10 cellular contexts compared by ENCODE assay signal in genomic region chr11:3159296-3160190, GRCh38. TPM values are rescaled to one million over a fixed set of nuclear protein-coding genes. Genes with fewer than 3 reads are reported as not detected.
DNase-seq lines count a peak whose midpoint lies in the region; ATAC-seq lines count a peak whose summit lies in the region.
"Had no signal": no experiment of that assay in that cellular context is flagged by ENCODE, and none has a peak within 500 bp of the region (broad histone marks: within the 10 kb centered on the region; RNA-seq: fewer than 3 reads in every experiment).

No MANE protein-coding gene starts in this region.

- peak; percentile 65 for ATAC-seq in Right ventricle myocardium inferior
- ATAC-seq in Right ventricle myocardium superior (ENCODE audit: poor library complexity) = peak; percentile 68
- no peak for ATAC-seq in GM19455 (IDR thresholded peaks at IDR 0.05; ENCODE audit: unreplicated experiment)
- ATAC-seq in GM18517 (IDR thresholded peaks at IDR 0.05; ENCODE audit: unreplicated experiment) = no peak

- peaks cover 39% of the 10 kb centered on the region for H3K4me1 ChIP-seq in neuron (ENCODE audit: insufficient read depth, low read length)

- peak; percentile 87 for DNase-seq in Right ventricle myocardium inferior (ENCODE audit: missing footprints)
- DNase-seq in cardiac septum (ENCODE audit: low spot score) = no peak
- DNase-seq in Right ventricle myocardium superior = peak; percentile 88
- no peak for DNase-seq in UCSD-AML1 (lab: John Stamatoyannopoulos, UW; ENCODE audit: unreplicated experiment)
- no peak for DNase-seq in NAMALWA (ENCODE audit: low spot score)
- DNase-seq: activated CD8-positive, alpha-beta memory T cell treated with anti-CD3 and anti-CD28 coated beads, Interleukin-2, amount 50 U/mL, for 48 hours had no signal

- H3K36me3 ChIP-seq in neuron (ENCODE audit: insufficient read depth, low read length) = no peaks in the 10 kb centered on the region

- no peak overlapping the region for H2AFZ ChIP-seq in neuron (ENCODE audit: low read depth, low read length)

- intact Hi-C loops in Right ventricle myocardium inferior (cut with DNase I) (loop anchor here (2.0 kb wide), 1 partner anchor 37 kb away; no protein-coding TSS in a partner anchor), cardiac septum (cut with DNase I) (no loop called here), Right ventricle myocardium superior (cut with DNase I) (no loop called here)

- no peaks in the 10 kb centered on the region for H3K27me3 ChIP-seq in neuron (ENCODE audit: insufficient read depth, low read length)

- H3K9me3 ChIP-seq in neuron (ENCODE audit: low read length) = no peaks in the 10 kb centered on the region

- H3K4me3 ChIP-seq in neuron (ENCODE audit: low read length) = peak overlapping the region; percentile 46

RNA-seq across cellular contexts. Expression of gene OSBPL5, which starts 5.6 kb away (rescaled TPM):
- total RNA-seq in Right ventricle myocardium inferior (18.4 TPM), cardiac septum (16.6 TPM), Right ventricle myocardium superior (15.3 TPM)

RNA-seq across cellular contexts. Expression of gene MRGPRG, which starts 59.1 kb away (rescaled TPM):
- total RNA-seq in Right ventricle myocardium inferior = not detected
- total RNA-seq in cardiac septum = not detected
- total RNA-seq in Right ventricle myocardium superior = not detected
- total RNA-seq: CD4-positive, alpha-beta T cell had no signal

Comparison
In these comparisons a context has a peak if more than half of its experiments do, and no peak if none do; other contexts are left out.
1. DNase-seq: peak in Right ventricle myocardium inferior (single experiment) and Right ventricle myocardium superior (single experiment); none in cardiac septum (single experiment), UCSD-AML1 (single experiment) and NAMALWA (single experiment).
2. ATAC-seq: peak in Right ventricle myocardium inferior (single experiment) and Right ventricle myocardium superior (single experiment); none in GM19455 (single experiment) and GM18517 (single experiment).